In genomic region chr3:34419801-34420200, GRCh38 we compare ENCODE assay signal across 19 cellular contexts.
DNase-seq lines count a peak whose midpoint lies in the region; ATAC-seq, FAIRE-seq and TF ChIP-seq lines count a peak whose summit lies in the region.
"Had no signal": no experiment of that assay in that cellular context is flagged by ENCODE, and none has a peak within 500 bp of the region (broad histone marks: within the 10 kb centered on the region; RNA-seq: fewer than 3 reads in every experiment).

No MANE protein-coding gene starts in this region.

- H3K4me1 ChIP-seq in GM12878 (ENCODE audit: control insufficient read depth, insufficient read depth, low read length): no peaks in the 10 kb centered on the region
- H3K4me1 ChIP-seq in liver (ENCODE audit: control insufficient read depth in 4 of 4, insufficient read depth in 4 of 4, low read length in 3 of 4): no peaks in the 10 kb centered on the region
- H3K4me1 ChIP-seq: BE2C, heart right ventricle, tibial nerve had no signal

- no peaks in the 10 kb centered on the region for H3K9me3 Mint-ChIP-seq in chondrocyte (ENCODE audit: low read depth)
- H3K9me3 Mint-ChIP-seq: activated CD4-positive, alpha-beta T cell treated with anti-CD3 and anti-CD28 coated beads, Interleukin-2, amount 10 ng/mL, durations not matched to agents 7 days and 5 days had no signal

- DNase-seq in H7 (peak; percentile 50), LHCN-M2 (ENCODE audit: low read depth) (peak; percentile 35), GM12878 (ENCODE audit: low read depth, low spot score) (no peak), D721Med (ENCODE audit: insufficient read length, low spot score) (no peak), C1 segment of cervical spinal cord (lab: John Stamatoyannopoulos, UW) (no peak), chondrocyte (ENCODE audit: low spot score) (no peak)
- DNase-seq: activated CD4-positive, alpha-beta T cell treated with anti-CD3 and anti-CD28 coated beads, Interleukin-2, amount 10 ng/mL, durations not matched to agents 7 days and 5 days; activated naive CD4-positive, alpha-beta T cell treated with anti-CD3 and anti-CD28 coated beads, Interleukin-2, amount 50 U/mL, for 16 hours; BE2C; heart right ventricle; NCI-H146; NCI-H345; T-helper 9 cell had no signal

- no peaks in the 10 kb centered on the region for H3K27me3 Mint-ChIP-seq in chondrocyte (ENCODE audit: low read depth)
- H3K27me3 Mint-ChIP-seq: activated CD4-positive, alpha-beta T cell treated with anti-CD3 and anti-CD28 coated beads, Interleukin-2, amount 10 ng/mL, durations not matched to agents 7 days and 5 days; IgD-negative memory B cell had no signal

- H3K36me3 ChIP-seq in H7 (replicated peaks; ENCODE audit: control insufficient read depth, insufficient read depth, low read length): no peaks in the 10 kb centered on the region
- H3K36me3 ChIP-seq in GM12878 (ENCODE audit: control insufficient read depth in 2 of 2, insufficient read depth in 2 of 2, low read length in 1 of 2): no peaks in the 10 kb centered on the region
- H3K36me3 ChIP-seq in liver (ENCODE audit: control insufficient read depth in 4 of 4, insufficient read depth in 3 of 4, low read depth in 1 of 4, low read length in 3 of 4): no peaks in the 10 kb centered on the region
- H3K36me3 ChIP-seq: BE2C, heart right ventricle, tibial nerve had no signal

- H2AFZ ChIP-seq in GM12878 (ENCODE audit: control insufficient read depth, low read depth, low read length): no peak overlapping the region

- H3K4me1 Mint-ChIP-seq in chondrocyte (ENCODE audit: low read depth): no peaks in the 10 kb centered on the region
- H3K4me1 Mint-ChIP-seq: activated CD4-positive, alpha-beta T cell treated with anti-CD3 and anti-CD28 coated beads, Interleukin-2, amount 10 ng/mL, durations not matched to agents 7 days and 5 days; stimulated activated effector memory CD8-positive, alpha-beta T cell treated with anti-CD3 and anti-CD28 coated beads, Interleukin-12 subunit alpha, Interleukin-12 subunit beta, amount 100 ng/mL, for 72 hours had no signal

- H3K4me3 Mint-ChIP-seq in chondrocyte (ENCODE audit: unreplicated experiment): no peak overlapping the region
- H3K4me3 Mint-ChIP-seq: activated CD4-positive, alpha-beta T cell treated with anti-CD3 and anti-CD28 coated beads, Interleukin-2, amount 10 ng/mL, durations not matched to agents 7 days and 5 days; IgD-negative memory B cell; stimulated activated effector memory CD8-positive, alpha-beta T cell treated with anti-CD3 and anti-CD28 coated beads, Interleukin-12 subunit alpha, Interleukin-12 subunit beta, amount 100 ng/mL, for 72 hours had no signal

- H3K4me3 ChIP-seq in H7 (ENCODE audit: insufficient read depth, low read depth, low read length) (no peak overlapping the region), GM12878 (no peak overlapping the region), liver (ENCODE audit: low read depth in 1 of 3, low read length in 3 of 3) (no peak overlapping the region)
- H3K4me3 ChIP-seq: heart right ventricle, smooth muscle cell, tibial nerve had no signal

- FAIRE-seq in GM12878 (lab: Jason Lieb, UNC): no peak
- no peak for FAIRE-seq in D721Med (lab: Jason Lieb, UNC)

- no peak for TF ChIP-seq CTCF in GM12878 (IDR thresholded peaks at IDR 0.05 in 2 of 3, conservative IDR thresholded peaks at IDR 0.05 in 1 of 3; ENCODE audit: control insufficient read depth in 2 of 3, extremely low read depth in 1 of 3, insufficient read depth in 1 of 3, low read depth in 3 of 3, low read length in 3 of 3)
- TF ChIP-seq CTCF in liver (IDR thresholded peaks at IDR 0.05; ENCODE audit: low read depth, low read length, missing input control): no peak
- TF ChIP-seq CTCF in D721Med (IDR thresholded peaks at IDR 0.05; ENCODE audit: insufficient read depth, missing control alignments): no peak
- no peak for TF ChIP-seq CTCF in chondrocyte (IDR thresholded peaks at IDR 0.05)

- no peak overlapping the region for H3K27ac Mint-ChIP-seq in chondrocyte (ENCODE audit: unreplicated experiment)
- H3K27ac Mint-ChIP-seq: activated CD4-positive, alpha-beta T cell treated with anti-CD3 and anti-CD28 coated beads, Interleukin-2, amount 10 ng/mL, durations not matched to agents 7 days and 5 days; IgD-negative memory B cell; stimulated activated effector memory CD8-positive, alpha-beta T cell treated with anti-CD3 and anti-CD28 coated beads, Interleukin-12 subunit alpha, Interleukin-12 subunit beta, amount 100 ng/mL, for 72 hours had no signal

- CTCF ChIA-PET in GM12878 (lab: Yijun Ruan, JAX): no interaction called here

- H3K4me2 ChIP-seq in GM12878 (ENCODE audit: control insufficient read depth, insufficient read depth): no peak overlapping the region
- H3K4me2 ChIP-seq: smooth muscle cell had no signal

- intact Hi-C loops in GM12878 (cut with micrococcal nuclease; ENCODE audit: unreplicated experiment): no loop called here

- SMC1A ChIA-PET in GM12878 (lab: Charles Lee; ENCODE audit: uncharacterized antibody, unreplicated experiment): no interaction called here

- no peaks in the 10 kb centered on the region for H3K79me2 ChIP-seq in GM12878 (ENCODE audit: control insufficient read depth, insufficient read depth, low read length)

- 0% methylated on average over 1 of the region's 1 CpG for whole genome bisulfite sequencing in GM12878 (ENCODE audit: insufficient coverage, insufficient replicate concordance, low lambda C conversion rate, missing lambda C conversion rate)
- WGBS in liver: 29% methylated on average over 1 of the region's 1 CpG

- ATAC-seq in GM12878: no peak
- no peak for ATAC-seq in GM19395 (IDR thresholded peaks at IDR 0.05; ENCODE audit: unreplicated experiment)
- ATAC-seq: heart right ventricle; stimulated activated effector memory CD8-positive, alpha-beta T cell treated with anti-CD3 and anti-CD28 coated beads, Interleukin-12 subunit alpha, Interleukin-12 subunit beta, amount 100 ng/mL, for 72 hours had no signal

- H3K27ac ChIP-seq in GM12878 (ENCODE audit: control insufficient read depth, insufficient read depth) (no peak overlapping the region), liver (ENCODE audit: low read depth in 1 of 2, low read length in 2 of 2) (no peak overlapping the region)
- H3K27ac ChIP-seq: heart right ventricle, tibial nerve had no signal

- H3K9me3 ChIP-seq in GM12878 (replicated peaks; ENCODE audit: control insufficient read depth, insufficient read depth, low read length): no peaks in the 10 kb centered on the region
- H3K9me3 ChIP-seq in liver (ENCODE audit: control insufficient read depth in 4 of 4, low read length in 3 of 4): no peaks in the 10 kb centered on the region
- H3K9me3 ChIP-seq: BE2C, tibial nerve had no signal

- H4K20me1 ChIP-seq in GM12878 (ENCODE audit: control insufficient read depth, insufficient read depth): no peaks in the 10 kb centered on the region

- no TSS peak for BruUV-seq in GM12878 (replicated peaks; lab: Mats Ljungman, UMichigan)

- TF ChIP-seq POLR2A in GM12878 (IDR thresholded peaks at IDR 0.05; ENCODE audit: low read depth, low read length): no peak

- POLR2A ChIA-PET in GM12878 (lab: Charles Lee): no interaction called here

- in situ Hi-C loops in GM12878 (cut with MboI): no loop called here

- RAD21 ChIA-PET in GM12878 (lab: Charles Lee; ENCODE audit: unreplicated experiment): no interaction called here

- TF ChIP-seq RAD21 in GM12878 (IDR thresholded peaks at IDR 0.05; ENCODE audit: insufficient read depth, low read depth, low read length): no peak
- no peak for TF ChIP-seq RAD21 in liver (IDR thresholded peaks at IDR 0.05)

- no peaks in the 10 kb centered on the region for H3K27me3 ChIP-seq in H7 (ENCODE audit: control insufficient read depth, insufficient read depth, low read length)
- H3K27me3 ChIP-seq in GM12878 (replicated peaks in 1 of 2; ENCODE audit: control insufficient read depth in 2 of 2, insufficient read depth in 2 of 2, low read length in 1 of 2): no peaks in the 10 kb centered on the region
- H3K27me3 ChIP-seq in liver (ENCODE audit: control insufficient read depth in 4 of 4, insufficient read depth in 4 of 4, low read length in 3 of 4): peaks cover 0 to 5% (median 0%) of the 10 kb centered on the region in 4 donors
- H3K27me3 ChIP-seq: BE2C, heart right ventricle, tibial nerve had no signal

- H3K36me3 Mint-ChIP-seq in chondrocyte (ENCODE audit: low read depth): no peaks in the 10 kb centered on the region
- H3K36me3 Mint-ChIP-seq: IgD-negative memory B cell; stimulated activated effector memory CD8-positive, alpha-beta T cell treated with anti-CD3 and anti-CD28 coated beads, Interleukin-12 subunit alpha, Interleukin-12 subunit beta, amount 100 ng/mL, for 72 hours had no signal

- TF ChIP-seq EP300 in GM12878 (IDR thresholded peaks at IDR 0.05; ENCODE audit: borderline replicate concordance in 1 of 2, control insufficient read depth in 1 of 2, low read depth in 2 of 2, low read length in 2 of 2): no peak

- H3K9ac ChIP-seq in GM12878 (ENCODE audit: control insufficient read depth, insufficient read depth, low read length) (no peak overlapping the region), liver (ENCODE audit: low read depth in 1 of 2, low read length in 2 of 2) (no peak overlapping the region)

TF ChIP-seq in GM12878, 131 proteins besides CTCF, POLR2A, EP300 and RAD21 (continues in another document):
- no peak for TF ChIP-seq TARDBP (IDR thresholded peaks at IDR 0.05; ENCODE audit: borderline replicate concordance)

TF ChIP-seq in liver, 16 proteins besides CTCF, POLR2A, EP300 and RAD21:
- TF ChIP-seq, protein P1, sequence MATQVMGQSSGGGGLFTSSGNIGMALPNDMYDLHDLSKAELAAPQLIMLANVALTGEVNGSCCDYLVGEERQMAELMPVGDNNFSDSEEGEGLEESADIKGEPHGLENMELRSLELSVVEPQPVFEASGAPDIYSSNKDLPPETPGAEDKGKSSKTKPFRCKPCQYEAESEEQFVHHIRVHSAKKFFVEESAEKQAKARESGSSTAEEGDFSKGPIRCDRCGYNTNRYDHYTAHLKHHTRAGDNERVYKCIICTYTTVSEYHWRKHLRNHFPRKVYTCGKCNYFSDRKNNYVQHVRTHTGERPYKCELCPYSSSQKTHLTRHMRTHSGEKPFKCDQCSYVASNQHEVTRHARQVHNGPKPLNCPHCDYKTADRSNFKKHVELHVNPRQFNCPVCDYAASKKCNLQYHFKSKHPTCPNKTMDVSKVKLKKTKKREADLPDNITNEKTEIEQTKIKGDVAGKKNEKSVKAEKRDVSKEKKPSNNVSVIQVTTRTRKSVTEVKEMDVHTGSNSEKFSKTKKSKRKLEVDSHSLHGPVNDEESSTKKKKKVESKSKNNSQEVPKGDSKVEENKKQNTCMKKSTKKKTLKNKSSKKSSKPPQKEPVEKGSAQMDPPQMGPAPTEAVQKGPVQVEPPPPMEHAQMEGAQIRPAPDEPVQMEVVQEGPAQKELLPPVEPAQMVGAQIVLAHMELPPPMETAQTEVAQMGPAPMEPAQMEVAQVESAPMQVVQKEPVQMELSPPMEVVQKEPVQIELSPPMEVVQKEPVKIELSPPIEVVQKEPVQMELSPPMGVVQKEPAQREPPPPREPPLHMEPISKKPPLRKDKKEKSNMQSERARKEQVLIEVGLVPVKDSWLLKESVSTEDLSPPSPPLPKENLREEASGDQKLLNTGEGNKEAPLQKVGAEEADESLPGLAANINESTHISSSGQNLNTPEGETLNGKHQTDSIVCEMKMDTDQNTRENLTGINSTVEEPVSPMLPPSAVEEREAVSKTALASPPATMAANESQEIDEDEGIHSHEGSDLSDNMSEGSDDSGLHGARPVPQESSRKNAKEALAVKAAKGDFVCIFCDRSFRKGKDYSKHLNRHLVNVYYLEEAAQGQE (IDR thresholded peaks at IDR 0.05): peak; percentile 93
- no peak for TF ChIP-seq SP1 (IDR thresholded peaks at IDR 0.05)
TF ChIP-seq in liver: peak in this region for 1.

Comparison
In these comparisons a context has a peak if more than half of its experiments do, and no peak if none do; other contexts are left out.
1. DNase-seq: peak in H7 (single experiment) and LHCN-M2 (single experiment); none in GM12878 (single experiment), D721Med (single experiment), C1 segment of cervical spinal cord (0 of 14) and chondrocyte (single experiment).